8 cellular contexts compared by ENCODE assay signal in the genomic region with DNA sequence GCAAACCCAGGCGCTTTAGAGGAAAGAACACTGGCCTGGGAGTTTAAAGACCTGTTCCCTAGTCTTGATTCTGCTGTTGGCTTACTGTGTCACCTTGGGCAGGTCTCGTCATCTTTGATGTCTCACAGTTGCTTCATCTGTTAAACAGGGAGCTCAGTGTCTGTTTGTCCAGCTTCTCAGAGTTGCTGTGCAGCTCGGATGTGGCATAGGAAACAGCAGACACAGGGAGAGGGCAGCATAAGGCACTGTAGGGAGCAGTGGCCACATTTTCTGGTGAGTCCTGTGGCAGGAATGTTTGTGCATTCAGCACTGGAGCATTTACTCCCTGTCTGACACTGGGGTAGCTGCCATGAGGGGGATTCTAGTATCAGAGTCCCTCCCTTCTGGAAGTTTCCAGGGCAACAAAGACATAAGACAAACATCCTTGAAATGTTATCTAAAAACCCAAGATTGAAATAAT. TPM values are rescaled to one million over a fixed set of nuclear protein-coding genes. Genes with fewer than 3 reads are reported as not detected.
DNase-seq lines count a peak whose midpoint lies in the region; ATAC-seq and TF ChIP-seq lines count a peak whose summit lies in the region.

No MANE protein-coding gene starts in this region.

- no peak overlapping the region for H2AFZ ChIP-seq in hepatocyte

- H3K4me2 ChIP-seq in hepatocyte: peak overlapping the region; percentile 94

- TF ChIP-seq CTCF in hepatocyte (IDR thresholded peaks at IDR 0.05; ENCODE audit: poor library complexity): no peak

- H3K27ac ChIP-seq in hepatocyte: peak overlapping the region; percentile 96

- H3K79me2 ChIP-seq in hepatocyte: peaks cover 75% of the 10 kb centered on the region

- no peak overlapping the region for H3K4me3 ChIP-seq in hepatocyte

- no peak for ATAC-seq in activated T-cell treated with anti-CD3 and anti-CD28 coated beads, Interleukin-2, amount 50 U/mL, for 72 hours (replicated peaks in 1 of 2)
- no peak for ATAC-seq in activated CD8-positive, alpha-beta T cell treated with anti-CD3 and anti-CD28 coated beads, Interleukin-2, amount 10 ng/mL, durations not matched to agents 7 days and 5 days
- ATAC-seq in GM19452 (IDR thresholded peaks at IDR 0.05; ENCODE audit: unreplicated experiment): no peak

- H3K4me3 Mint-ChIP-seq in activated T-cell treated with anti-CD3 and anti-CD28 coated beads, Interleukin-2, amount 50 U/mL, for 72 hours: peak overlapping the region; percentile 88 to 95
- H3K4me3 Mint-ChIP-seq in activated CD8-positive, alpha-beta T cell treated with anti-CD3 and anti-CD28 coated beads, Interleukin-2, amount 10 ng/mL, durations not matched to agents 7 days and 5 days: peak overlapping the region; percentile 96

- H3K9me2 ChIP-seq in hepatocyte (replicated peaks; ENCODE audit: insufficient read depth): no peaks in the 10 kb centered on the region

- no peaks in the 10 kb centered on the region for H3K27me3 Mint-ChIP-seq in activated T-cell treated with anti-CD3 and anti-CD28 coated beads, Interleukin-2, amount 50 U/mL, for 72 hours (ENCODE audit: low read depth)
- no peaks in the 10 kb centered on the region for H3K27me3 Mint-ChIP-seq in activated CD8-positive, alpha-beta T cell treated with anti-CD3 and anti-CD28 coated beads, Interleukin-2, amount 10 ng/mL, durations not matched to agents 7 days and 5 days (ENCODE audit: low read depth)

- H3K4me1 Mint-ChIP-seq in activated T-cell treated with anti-CD3 and anti-CD28 coated beads, Interleukin-2, amount 50 U/mL, for 72 hours (ENCODE audit: low read depth): peaks cover 49% of the 10 kb centered on the region
- H3K4me1 Mint-ChIP-seq in activated CD8-positive, alpha-beta T cell treated with anti-CD3 and anti-CD28 coated beads, Interleukin-2, amount 10 ng/mL, durations not matched to agents 7 days and 5 days (ENCODE audit: low read depth): peaks cover 36% of the 10 kb centered on the region

- no peaks in the 10 kb centered on the region for H4K20me1 ChIP-seq in hepatocyte (ENCODE audit: insufficient read depth, poor library complexity, severe bottlenecking)

- no peaks in the 10 kb centered on the region for H3K27me3 ChIP-seq in hepatocyte

- H3K9me3 ChIP-seq in hepatocyte (ENCODE audit: low read depth): no peaks in the 10 kb centered on the region

- WGBS in hepatocyte (ENCODE audit: low lambda C conversion rate, missing lambda C conversion rate): 64% methylated on average over 3 of the region's 3 CpGs

- no peaks in the 10 kb centered on the region for H3K36me3 ChIP-seq in hepatocyte (replicated peaks; ENCODE audit: insufficient read depth, low read depth)

- H3K9me3 Mint-ChIP-seq in activated T-cell treated with anti-CD3 and anti-CD28 coated beads, Interleukin-2, amount 50 U/mL, for 72 hours: no peaks in the 10 kb centered on the region
- H3K9me3 Mint-ChIP-seq in activated CD8-positive, alpha-beta T cell treated with anti-CD3 and anti-CD28 coated beads, Interleukin-2, amount 10 ng/mL, durations not matched to agents 7 days and 5 days (ENCODE audit: insufficient read depth): no peaks in the 10 kb centered on the region

- POLR2A ChIA-PET in activated CD8-positive, alpha-beta T cell treated with anti-CD3 and anti-CD28 coated beads, Interleukin-2, amount 10 ng/mL, durations not matched to agents 7 days and 5 days (lab: Charles Lee): interaction anchor here (1.3 kb wide), 1 partner anchor 14 kb away, joined by 3 read pairs; no protein-coding TSS in a partner anchor

- CTCF ChIA-PET in activated CD8-positive, alpha-beta T cell treated with anti-CD3 and anti-CD28 coated beads, Interleukin-2, amount 10 ng/mL, durations not matched to agents 7 days and 5 days (lab: Charles Lee): interaction anchor here (1.4 to 3.3 kb wide), 3 partner anchors 14 to 36 kb away, joined by 4 to 31 read pairs (median 6); a partner anchor contains a TSS

- no peaks in the 10 kb centered on the region for H3K36me3 Mint-ChIP-seq in activated T-cell treated with anti-CD3 and anti-CD28 coated beads, Interleukin-2, amount 50 U/mL, for 72 hours (ENCODE audit: insufficient read depth in 2 of 2)
- H3K36me3 Mint-ChIP-seq in activated CD8-positive, alpha-beta T cell treated with anti-CD3 and anti-CD28 coated beads, Interleukin-2, amount 10 ng/mL, durations not matched to agents 7 days and 5 days (ENCODE audit: low read depth): peaks cover 22% of the 10 kb centered on the region

- peak overlapping the region; percentile 50 for H3K27ac Mint-ChIP-seq in activated T-cell treated with anti-CD3 and anti-CD28 coated beads, Interleukin-2, amount 50 U/mL, for 72 hours
- no peak overlapping the region for H3K27ac Mint-ChIP-seq in activated CD8-positive, alpha-beta T cell treated with anti-CD3 and anti-CD28 coated beads, Interleukin-2, amount 10 ng/mL, durations not matched to agents 7 days and 5 days

- no peak for DNase-seq in activated T-cell treated with anti-CD3 and anti-CD28 coated beads, Interleukin-2, amount 50 U/mL, for 72 hours
- no peak for DNase-seq in activated T-cell treated with anti-CD3 and anti-CD28 coated beads, Interleukin-2, amount 50 U/mL, for 48 hours
- DNase-seq in activated CD8-positive, alpha-beta T cell treated with anti-CD3 and anti-CD28 coated beads, Interleukin-2, amount 10 ng/mL, durations not matched to agents 7 days and 5 days: no peak
- no peak for DNase-seq in hepatocyte (ENCODE audit: low spot score)
- DNase-seq in stromal cell of bone marrow (ENCODE audit: low read depth): peak; percentile 51
- no peak for DNase-seq in stimulated activated CD4-positive, alpha-beta T cell treated with anti-CD3 and anti-CD28 coated beads, Interleukin-4, amount 100 ng/mL, for 1 hour
- no peak for DNase-seq in NCI-H446 (lab: John Stamatoyannopoulos, UW)

- H3K4me1 ChIP-seq in hepatocyte (ENCODE audit: insufficient read depth): peaks cover 35% of the 10 kb centered on the region

RNA-seq across cellular contexts. Expression of gene REPIN1, which starts 2.0 kb away (rescaled TPM):
- total RNA-seq in activated T-cell treated with anti-CD3 and anti-CD28 coated beads, Interleukin-2, amount 50 U/mL, for 72 hours: 10 to 100 TPM; 53.6 to 73.7 TPM
- total RNA-seq in activated CD8-positive, alpha-beta T cell treated with anti-CD3 and anti-CD28 coated beads, Interleukin-2, amount 10 ng/mL, durations not matched to agents 7 days and 5 days: 10 to 100 TPM; 40.9 to 43.1 TPM
- 75.5 and 79.1 TPM in 2 replicates for total RNA-seq in hepatocyte
- 102 and 107 TPM in 2 replicates for polyA plus RNA-seq in hepatocyte

RNA-seq across cellular contexts. Expression of gene ZNF775, which starts 8.5 kb away (rescaled TPM):
- total RNA-seq in activated T-cell treated with anti-CD3 and anti-CD28 coated beads, Interleukin-2, amount 50 U/mL, for 72 hours: 1 to 10 TPM; 6.5 to 8.2 TPM
- 1 to 10 TPM; 6.7 to 7.7 TPM for total RNA-seq in activated CD8-positive, alpha-beta T cell treated with anti-CD3 and anti-CD28 coated beads, Interleukin-2, amount 10 ng/mL, durations not matched to agents 7 days and 5 days
- total RNA-seq in hepatocyte: 5.2 and 8.3 TPM in 2 replicates
- 6.2 and 10.6 TPM in 2 replicates for polyA plus RNA-seq in hepatocyte

RNA-seq across cellular contexts. Expression of gene RARRES2, which starts 29.2 kb away (rescaled TPM):
- total RNA-seq in activated T-cell treated with anti-CD3 and anti-CD28 coated beads, Interleukin-2, amount 50 U/mL, for 72 hours: not detected
- not detected for total RNA-seq in activated CD8-positive, alpha-beta T cell treated with anti-CD3 and anti-CD28 coated beads, Interleukin-2, amount 10 ng/mL, durations not matched to agents 7 days and 5 days
- total RNA-seq in hepatocyte: 104 and 122 TPM in 2 replicates
- polyA plus RNA-seq in hepatocyte: 164 and 187 TPM in 2 replicates

RNA-seq across cellular contexts. Expression of gene ACTR3C, which starts 47.3 kb away (rescaled TPM):
- 10 to 100 TPM in 1 of 2 donors, 1 to 10 TPM in 1; 6.3 to 13.0 TPM for total RNA-seq in activated T-cell treated with anti-CD3 and anti-CD28 coated beads, Interleukin-2, amount 50 U/mL, for 72 hours
- 1 to 10 TPM; 4.6 TPM for total RNA-seq in activated CD8-positive, alpha-beta T cell treated with anti-CD3 and anti-CD28 coated beads, Interleukin-2, amount 10 ng/mL, durations not matched to agents 7 days and 5 days
- total RNA-seq in hepatocyte: 17.7 and 18.6 TPM in 2 replicates
- polyA plus RNA-seq in hepatocyte: 7.8 and 11.9 TPM in 2 replicates

RNA-seq across cellular contexts. Expression of gene LRRC61, which starts 47.5 kb away (rescaled TPM):
- total RNA-seq in activated T-cell treated with anti-CD3 and anti-CD28 coated beads, Interleukin-2, amount 50 U/mL, for 72 hours: 10 to 100 TPM; 37.1 to 37.3 TPM
- 10 to 100 TPM; 21.0 to 21.4 TPM for total RNA-seq in activated CD8-positive, alpha-beta T cell treated with anti-CD3 and anti-CD28 coated beads, Interleukin-2, amount 10 ng/mL, durations not matched to agents 7 days and 5 days
- total RNA-seq in hepatocyte: 23.4 and 24.0 TPM in 2 replicates
- polyA plus RNA-seq in hepatocyte: 35.4 and 38.7 TPM in 2 replicates

Comparison
In these comparisons a context has a peak if more than half of its experiments do, and no peak if none do; other contexts are left out.
1. RNA of gene RARRES2, which starts 29.2 kb away (total RNA-seq): 104 to 122 TPM in hepatocyte; not detected in activated T-cell treated with anti-CD3 and anti-CD28 coated beads, Interleukin-2, amount 50 U/mL, for 72 hours and not detected in activated CD8-positive, alpha-beta T cell treated with anti-CD3 and anti-CD28 coated beads, Interleukin-2, amount 10 ng/mL, durations not matched to agents 7 days and 5 days; every median in the first group is over 100 times any median in the second.